ENCODE assay signal across 8 cellular contexts in genomic region chrX:8971116-8971515, GRCh38.
A peak's percentile ranks its signal among the peaks of the same experiment; 100 is the strongest.
DNase-seq lines count a peak whose midpoint lies in the region; ATAC-seq, FAIRE-seq and TF ChIP-seq lines count a peak whose summit lies in the region.

No MANE protein-coding gene starts in this region.

- ATAC-seq in GM12878 (peak; percentile 80), GM19463 (IDR thresholded peaks at IDR 0.05; ENCODE audit: unreplicated experiment) (no peak)

- H3K9me3 ChIP-seq in GM12878 (replicated peaks; ENCODE audit: control insufficient read depth, insufficient read depth, low read length) (no peaks in the 10 kb centered on the region; the same call in 2 of the 3 replicates), colonic mucosa (no peaks in the 10 kb centered on the region)

- no peak for TF ChIP-seq POLR2A in GM12878 (IDR thresholded peaks at IDR 0.05; ENCODE audit: low read depth, low read length)

- SMC1A ChIA-PET in GM12878 (lab: Charles Lee; ENCODE audit: uncharacterized antibody, unreplicated experiment) = interaction anchor here (0.7 kb wide), 1 partner anchor 784 kb away, joined by 3 read pairs; no protein-coding TSS in a partner anchor

- DNase-seq in ELR (ENCODE audit: low read depth) (peak; percentile 72), NCI-H1694 (lab: John Stamatoyannopoulos, UW) (peak; percentile 9), GM12878 (ENCODE audit: low read depth, low spot score) (no peak), medulla oblongata (ENCODE audit: extremely low spot score) (peak; percentile 38), NCI-H2029 (lab: John Stamatoyannopoulos, UW) (no peak), colonic mucosa (no peak)

- H3K79me2 ChIP-seq in GM12878 (ENCODE audit: control insufficient read depth, insufficient read depth, low read length) = no peaks in the 10 kb centered on the region

- no peak for FAIRE-seq in GM12878 (lab: Jason Lieb, UNC)

- in situ Hi-C loops in GM12878 (cut with MboI) = loop anchor here (5.0 kb wide), 1 partner anchor 736 kb away; no protein-coding TSS in a partner anchor

- H3K27me3 ChIP-seq in GM12878 (replicated peaks in 1 of 2; ENCODE audit: control insufficient read depth in 2 of 2, insufficient read depth in 2 of 2, low read length in 1 of 2) (no peaks in the 10 kb centered on the region), colonic mucosa (no peaks in the 10 kb centered on the region)

- intact Hi-C loops in GM12878 (cut with micrococcal nuclease; ENCODE audit: unreplicated experiment) = loop anchor here (1.0 kb wide), 1 partner anchor 738 kb away; no protein-coding TSS in a partner anchor
- intact Hi-C loops in colonic mucosa (cut with DNase I) = no loop called here

- WGBS in GM12878 (ENCODE audit: insufficient coverage, insufficient replicate concordance, low lambda C conversion rate, missing lambda C conversion rate) = 0% methylated on average over 1 of the region's 1 CpG

- H2AFZ ChIP-seq in GM12878 (ENCODE audit: control insufficient read depth, low read depth, low read length) = no peak overlapping the region

- BruUV-seq in GM12878 (replicated peaks; lab: Mats Ljungman, UMichigan) = no TSS peak

- H3K27ac ChIP-seq in 22Rv1 (no peak overlapping the region), GM12878 (ENCODE audit: control insufficient read depth, insufficient read depth) (no peak overlapping the region), colonic mucosa (no peak overlapping the region)

- peak; percentile 57 for TF ChIP-seq RAD21 in GM12878 (IDR thresholded peaks at IDR 0.05; ENCODE audit: insufficient read depth, low read depth, low read length)

- no peak overlapping the region for H3K4me3 ChIP-seq in GM12878
- no peak overlapping the region for H3K4me3 ChIP-seq in colonic mucosa

- RAD21 ChIA-PET in GM12878 (lab: Charles Lee; ENCODE audit: unreplicated experiment) = no interaction called here

- TF ChIP-seq CTCF in 22Rv1 (IDR thresholded peaks at IDR 0.05) (peak; percentile 49), GM12878 (IDR thresholded peaks at IDR 0.05 in 2 of 3, conservative IDR thresholded peaks at IDR 0.05 in 1 of 3; ENCODE audit: control insufficient read depth in 2 of 3, extremely low read depth in 1 of 3, insufficient read depth in 1 of 3, low read depth in 3 of 3, low read length in 3 of 3) (peak; percentile 15 to 36 (median 35); a peak in 3 of 6 replicates), colonic mucosa (IDR thresholded peaks at IDR 0.05) (no peak)

- H3K4me2 ChIP-seq in GM12878 (ENCODE audit: control insufficient read depth, insufficient read depth) = no peak overlapping the region

- H3K4me1 ChIP-seq in GM12878 (ENCODE audit: control insufficient read depth, insufficient read depth, low read length) (no peaks in the 10 kb centered on the region), colonic mucosa (no peaks in the 10 kb centered on the region)

- no peaks in the 10 kb centered on the region for H4K20me1 ChIP-seq in GM12878 (ENCODE audit: control insufficient read depth, insufficient read depth)

- POLR2A ChIA-PET in GM12878 (lab: Charles Lee) = no interaction called here

- no peak for TF ChIP-seq EP300 in GM12878 (IDR thresholded peaks at IDR 0.05; ENCODE audit: borderline replicate concordance in 1 of 2, control insufficient read depth in 1 of 2, low read depth in 2 of 2, low read length in 2 of 2)

- H3K36me3 ChIP-seq in GM12878 (ENCODE audit: control insufficient read depth in 2 of 2, insufficient read depth in 2 of 2, low read length in 1 of 2) (no peaks in the 10 kb centered on the region), colonic mucosa (no peaks in the 10 kb centered on the region)

- CTCF ChIA-PET in GM12878 (lab: Yijun Ruan, JAX) = interaction anchor here (0.7 kb wide), 1 partner anchor 342 kb away, joined by 3 read pairs; no protein-coding TSS in a partner anchor

- no peak overlapping the region for H3K9ac ChIP-seq in GM12878 (ENCODE audit: control insufficient read depth, insufficient read depth, low read length)
- H3K9ac ChIP-seq in colonic mucosa (ENCODE audit: low read depth in 2 of 2, low read length in 2 of 2) = no peak overlapping the region

TF ChIP-seq in GM12878, 131 proteins besides CTCF, POLR2A, EP300 and RAD21:
- no peak for TF ChIP-seq SPI1 (IDR thresholded peaks at IDR 0.05; ENCODE audit: borderline replicate concordance, insufficient read depth, low read depth, low read length)
- TF ChIP-seq SMC3 (IDR thresholded peaks at IDR 0.05; ENCODE audit: borderline replicate concordance, low read length) = peak; percentile 47; the same call in 1 of the 2 replicates
- TF ChIP-seq CHD1 (IDR thresholded peaks at IDR 0.05; ENCODE audit: low read depth, low read length) = no peak
- TF ChIP-seq USF2 (IDR thresholded peaks at IDR 0.05; ENCODE audit: borderline replicate concordance, low read depth, low read length) = no peak
- TF ChIP-seq STAT1 (conservative IDR thresholded peaks at IDR 0.05) = no peak
- no peak for TF ChIP-seq SIX5 (IDR thresholded peaks at IDR 0.05; ENCODE audit: low read depth, low read length, severe bottlenecking)

Comparison
In these comparisons a context has a peak if more than half of its experiments do, and no peak if none do; other contexts are left out.
1. DNase-seq: peak in ELR (single experiment), NCI-H1694 (single experiment) and medulla oblongata (single experiment); none in GM12878 (single experiment), NCI-H2029 (single experiment) and colonic mucosa (single experiment).